In genomic region chr7:149053386-149053785, GRCh38 we compare ENCODE assay signal across 28 cellular contexts.
"Had no signal": no experiment of that assay in that cellular context is flagged by ENCODE, and none has a peak within 500 bp of the region (broad histone marks: within the 10 kb centered on the region; RNA-seq: fewer than 3 reads in every experiment).

No MANE protein-coding gene starts in this region.

- H3K9me3 Mint-ChIP-seq: mesothelial cell of epicardium; naive thymus-derived CD8-positive, alpha-beta T cell had no signal

- H3K27ac ChIP-seq: coronary artery, dorsolateral prefrontal cortex, epithelial cell of prostate, esophagus squamous epithelium, gastrocnemius medialis, heart right ventricle, left lung, lower lobe of right lung had no signal

- H3K4me1 Mint-ChIP-seq: mesothelial cell of epicardium, naive B cell had no signal

- H3K4me3 ChIP-seq: coronary artery, dorsolateral prefrontal cortex, esophagus squamous epithelium, gastrocnemius medialis, heart right ventricle, left lung, lower lobe of right lung, mucosa of descending colon had no signal

- H3K9me3 ChIP-seq: esophagus squamous epithelium, gastrocnemius medialis, heart right ventricle, left lung, lower lobe of right lung, mucosa of descending colon had no signal

- H3K27ac Mint-ChIP-seq: mesothelial cell of epicardium, naive B cell had no signal

- DNase-seq: dermis blood vessel endothelial cell; dorsolateral prefrontal cortex; effector CD4-positive, alpha-beta T cell; effector memory CD4-positive, alpha-beta T cell; erythroblast; esophagus squamous epithelium; foreskin fibroblast; foreskin melanocyte; gastrocnemius medialis; glutamatergic neuron; head of caudate nucleus; heart right ventricle; hippocampal formation; left cardiac atrium; left lung; left ventricle myocardium superior; lower lobe of right lung; mesenchymal stem cell; mucosa of descending colon; naive B cell; naive thymus-derived CD8-positive, alpha-beta T cell had no signal

- H3K4me1 ChIP-seq: esophagus squamous epithelium, gastrocnemius medialis, heart right ventricle, left lung, lower lobe of right lung had no signal

- ATAC-seq: esophagus mucosa; gastrocnemius medialis; heart right ventricle; left cardiac atrium; left lung; left ventricle myocardium superior; lower lobe of right lung; mucosa of descending colon; naive thymus-derived CD8-positive, alpha-beta T cell had no signal

- H3K27me3 ChIP-seq: dorsolateral prefrontal cortex, esophagus squamous epithelium, gastrocnemius medialis, left lung had no signal

- H3K36me3 Mint-ChIP-seq: mesothelial cell of epicardium; naive B cell; naive thymus-derived CD8-positive, alpha-beta T cell had no signal

- FAIRE-seq: endometrium, islet of Langerhans, keratinocyte had no signal

- H3K36me3 ChIP-seq: esophagus squamous epithelium, gastrocnemius medialis, heart right ventricle, left lung, lower lobe of right lung had no signal

- H3K4me3 Mint-ChIP-seq: mesothelial cell of epicardium; naive thymus-derived CD8-positive, alpha-beta T cell had no signal
